In the genomic region with DNA sequence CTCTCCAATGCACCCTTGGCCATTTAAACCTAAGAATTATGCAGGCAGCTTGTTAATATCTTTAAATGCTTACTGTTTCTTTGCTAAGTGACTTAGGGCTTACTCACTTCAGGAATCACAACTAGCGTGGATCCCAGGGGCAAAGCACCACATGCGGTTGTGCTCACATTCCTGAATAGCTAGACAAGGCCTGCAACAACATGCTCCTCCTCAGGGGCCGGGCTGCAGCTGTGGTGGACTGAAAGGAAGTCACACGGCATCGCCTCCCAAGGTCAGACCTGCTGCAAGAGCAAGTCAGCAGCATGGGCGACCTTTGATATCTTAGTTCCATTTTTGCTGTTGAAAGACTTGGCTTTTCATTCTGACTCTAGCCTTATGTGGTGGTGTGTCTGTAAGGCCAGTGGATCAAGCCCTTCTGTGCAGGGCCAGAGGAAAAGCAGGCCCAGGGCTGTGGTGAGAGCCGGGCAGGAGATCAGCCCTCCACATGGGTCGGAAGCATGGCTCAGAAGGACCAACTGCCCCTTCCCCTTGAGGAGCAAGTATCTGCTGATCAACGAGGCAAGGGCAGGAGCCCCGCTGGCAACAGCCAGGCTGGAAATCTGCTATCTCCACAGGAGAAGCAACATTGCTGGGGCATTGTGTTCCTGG, we compare ENCODE assay signal across 1 cellular context.
TF ChIP-seq lines count a peak whose summit lies in the region.

No MANE protein-coding gene starts in this region.

TF ChIP-seq in HepG2, 621 proteins besides CTCF, POLR2A, EP300 and RAD21 (continued from another document):
- TF ChIP-seq, protein P1, sequence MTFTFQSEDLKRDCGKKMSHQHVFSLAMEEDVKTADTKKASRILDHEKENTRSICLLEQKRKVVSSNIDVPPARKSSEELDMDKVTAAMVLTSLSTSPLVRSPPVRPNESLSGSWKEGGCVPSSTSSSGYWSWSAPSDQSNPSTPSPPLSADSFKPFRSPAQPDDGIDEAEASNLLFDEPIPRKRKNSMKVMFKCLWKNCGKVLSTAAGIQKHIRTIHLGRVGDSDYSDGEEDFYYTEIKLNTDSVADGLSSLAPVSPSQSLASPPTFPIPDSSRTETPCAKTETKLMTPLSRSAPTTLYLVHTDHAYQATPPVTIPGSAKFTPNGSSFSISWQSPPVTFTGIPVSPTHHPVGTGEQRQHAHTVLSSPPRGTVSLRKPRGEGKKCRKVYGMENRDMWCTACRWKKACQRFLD (CRISPR knock-in tag; IDR thresholded peaks at IDR 0.05; ENCODE audit: borderline replicate concordance): no peak
